Comparison of ENCODE assay signal across 8 cellular contexts in the genomic region with DNA sequence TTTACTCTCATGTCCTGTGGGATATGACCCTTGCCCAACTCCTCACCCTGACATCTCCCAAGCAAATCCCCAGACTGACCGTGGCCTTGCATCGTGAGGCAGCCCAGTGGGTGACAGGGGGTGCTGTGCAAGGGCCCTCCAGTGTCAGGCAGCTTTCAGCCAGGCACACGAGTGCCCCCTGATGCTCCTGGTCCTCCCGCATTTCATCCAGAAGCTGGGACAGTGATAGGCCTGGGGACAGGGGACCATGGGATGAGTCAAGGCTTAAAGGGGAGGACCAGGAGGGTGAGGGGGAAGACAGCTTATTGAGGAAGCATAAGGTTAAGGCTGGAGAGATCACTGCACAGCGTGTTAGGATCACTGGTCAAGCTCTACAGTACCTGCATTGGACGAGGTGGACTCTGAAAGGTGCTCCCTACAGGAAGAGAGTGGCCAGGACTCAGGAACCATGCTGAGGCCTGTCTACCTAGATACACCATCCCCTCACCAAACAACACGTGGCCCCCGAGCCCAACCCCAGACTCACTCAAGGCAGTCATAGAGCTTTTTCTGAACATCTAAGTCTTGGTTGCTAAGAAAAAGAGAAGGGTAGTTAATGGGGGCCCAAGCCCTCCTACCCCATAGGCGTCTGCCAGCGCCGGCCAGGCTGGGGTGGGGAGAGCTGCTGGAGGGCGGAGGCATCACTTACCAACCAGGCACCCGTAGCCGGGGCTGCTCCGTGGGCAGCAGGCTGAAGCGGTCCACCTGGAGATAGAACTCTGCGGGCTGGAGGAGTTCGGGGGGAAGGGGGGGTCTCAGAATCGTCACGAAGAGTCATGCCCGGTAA.
DNase-seq lines count a peak whose midpoint lies in the region; ATAC-seq and TF ChIP-seq lines count a peak whose summit lies in the region.

No MANE protein-coding gene starts in this region.

- TF ChIP-seq POLR2A in NB4 (IDR thresholded peaks at IDR 0.05; ENCODE audit: extremely low read depth, insufficient read length): no peak

- no peaks in the 10 kb centered on the region for H3K9me3 Mint-ChIP-seq in dendritic cell treated with granulocyte-macrophage colony-stimulating factor and Interleukin-4, amounts not matched to agents 40 ng/mL and 50 ng/mL, for 4 days
- H3K9me3 Mint-ChIP-seq in nephron progenitor cell: no peaks in the 10 kb centered on the region

- H3K4me2 ChIP-seq in BLaER1: peak overlapping the region; percentile 98

- H3K4me1 Mint-ChIP-seq in dendritic cell treated with granulocyte-macrophage colony-stimulating factor and Interleukin-4, amounts not matched to agents 40 ng/mL and 50 ng/mL, for 4 days (ENCODE audit: low read depth): peaks cover 30% of the 10 kb centered on the region
- peaks cover 21% of the 10 kb centered on the region for H3K4me1 Mint-ChIP-seq in nephron progenitor cell

- H4K20me1 ChIP-seq in BLaER1: peaks cover 69% of the 10 kb centered on the region

- H3K9ac ChIP-seq in BLaER1: peak overlapping the region; percentile 84

- no peak for ATAC-seq in GM21737 (IDR thresholded peaks at IDR 0.05; ENCODE audit: unreplicated experiment)

- H3K27me3 ChIP-seq in BLaER1: no peaks in the 10 kb centered on the region

- H3K36me3 ChIP-seq in BLaER1: peaks cover 70% of the 10 kb centered on the region

- DNase-seq in NB4 (ENCODE audit: low read depth) (no peak), nephron progenitor cell (no peak), KBM-7 (no peak), substantia nigra (lab: John Stamatoyannopoulos, UW) (no peak)
- DNase-seq in activated effector memory CD4-positive, alpha-beta T cell treated with Interleukin-2 at 50 U/mL for 16 hours: no peak

- H3K27me3 Mint-ChIP-seq in dendritic cell treated with granulocyte-macrophage colony-stimulating factor and Interleukin-4, amounts not matched to agents 40 ng/mL and 50 ng/mL, for 4 days: peaks cover 11% of the 10 kb centered on the region
- H3K27me3 Mint-ChIP-seq in nephron progenitor cell (ENCODE audit: low read depth, poor library complexity): peaks cover 41% of the 10 kb centered on the region

- intact Hi-C loops in dendritic cell treated with granulocyte-macrophage colony-stimulating factor and Interleukin-4, amounts not matched to agents 40 ng/mL and 50 ng/mL, for 4 days (cut with micrococcal nuclease): no loop called here

- H3K27ac ChIP-seq in BLaER1 (peak overlapping the region; percentile 76), substantia nigra (ENCODE audit: low read depth, low read length, poor library complexity, severe bottlenecking) (no peak overlapping the region)

- no peak for TF ChIP-seq CTCF in NB4 (IDR thresholded peaks at IDR 0.05; ENCODE audit: low read depth, low read length)
- TF ChIP-seq CTCF in nephron progenitor cell (IDR thresholded peaks at IDR 0.05): no peak

- H3K4me3 Mint-ChIP-seq in dendritic cell treated with granulocyte-macrophage colony-stimulating factor and Interleukin-4, amounts not matched to agents 40 ng/mL and 50 ng/mL, for 4 days: peak overlapping the region; percentile 93
- H3K4me3 Mint-ChIP-seq in nephron progenitor cell: peak overlapping the region; percentile 92

- H3K4me1 ChIP-seq in BLaER1: peaks cover 36% of the 10 kb centered on the region

- H3K27ac Mint-ChIP-seq in dendritic cell treated with granulocyte-macrophage colony-stimulating factor and Interleukin-4, amounts not matched to agents 40 ng/mL and 50 ng/mL, for 4 days: peak overlapping the region; percentile 89
- no peak overlapping the region for H3K27ac Mint-ChIP-seq in nephron progenitor cell

- H3K36me3 Mint-ChIP-seq in dendritic cell treated with granulocyte-macrophage colony-stimulating factor and Interleukin-4, amounts not matched to agents 40 ng/mL and 50 ng/mL, for 4 days (ENCODE audit: low read depth): peaks cover 54% of the 10 kb centered on the region
- H3K36me3 Mint-ChIP-seq in nephron progenitor cell (ENCODE audit: low read depth): peaks cover 2% of the 10 kb centered on the region

- H3K4me3 ChIP-seq in BLaER1 (peak overlapping the region; percentile 81), NB4 (ENCODE audit: low read depth, low read length) (peak overlapping the region; percentile 73)

- in situ Hi-C loops in KBM-7 (cut with MboI; ENCODE audit: low pct_unique_long_range_greater_than_20kb, low sequenced_read_pairs): loop anchor here (10.0 kb wide), 1 partner anchor 114 kb away; no protein-coding TSS in a partner anchor

- no peaks in the 10 kb centered on the region for H3K9me3 ChIP-seq in BLaER1
